ENCODE assay signal across 9 cellular contexts in genomic region chr1:159177273-159177907, GRCh38. TPM values are rescaled to one million over a fixed set of nuclear protein-coding genes. Genes with fewer than 3 reads are reported as not detected.
DNase-seq lines count a peak whose midpoint lies in the region; ATAC-seq and TF ChIP-seq lines count a peak whose summit lies in the region.
"Had no signal": no experiment of that assay in that cellular context is flagged by ENCODE, and none has a peak within 500 bp of the region (broad histone marks: within the 10 kb centered on the region; RNA-seq: fewer than 3 reads in every experiment).

No MANE protein-coding gene starts in this region.

- H3K9me3 Mint-ChIP-seq in natural killer cell, result no peaks in the 10 kb centered on the region

- TF ChIP-seq CTCF in colonic mucosa (IDR thresholded peaks at IDR 0.05) (no peak), natural killer cell (IDR thresholded peaks at IDR 0.05) (no peak)

- peaks cover 46 to 71% of the 10 kb centered on the region in 2 donors for H3K27me3 Mint-ChIP-seq in natural killer cell (ENCODE audit: low read depth in 2 of 2)

- no peaks in the 10 kb centered on the region for H3K36me3 ChIP-seq in NT2/D1 (ENCODE audit: insufficient read depth, insufficient read length, low read length)
- no peaks in the 10 kb centered on the region for H3K36me3 ChIP-seq in colonic mucosa

- no peak overlapping the region for H3K4me3 Mint-ChIP-seq in natural killer cell

- H3K4me3 ChIP-seq in NT2/D1 (ENCODE audit: insufficient read length, low read depth) (no peak overlapping the region), colonic mucosa (no peak overlapping the region)

- H3K4me1 ChIP-seq in NT2/D1 (ENCODE audit: insufficient read depth, insufficient read length) (no peaks in the 10 kb centered on the region), colonic mucosa (no peaks in the 10 kb centered on the region)

- intact Hi-C loops in colonic mucosa (cut with DNase I) (no loop called here), natural killer cell (cut with micrococcal nuclease) (no loop called here)

- DNase-seq in DMS 273 (lab: John Stamatoyannopoulos, UW; ENCODE audit: unreplicated experiment), result peak; percentile 40
- no peak for DNase-seq in DMS 273 treated with DMSO at 0.1 percent for 48 hours (lab: John Stamatoyannopoulos, UW)
- peak; percentile 89 for DNase-seq in NT2/D1 (ENCODE audit: low read depth, low spot score)
- DNase-seq in colonic mucosa, result peak; percentile 29
- DNase-seq in natural killer cell, result no peak
- no peak for DNase-seq in NCI-H1694 (lab: John Stamatoyannopoulos, UW)
- no peak for DNase-seq in NCI-H2196 (lab: John Stamatoyannopoulos, UW; ENCODE audit: unreplicated experiment)
- DNase-seq in activated CD4-positive, CD25-positive, alpha-beta regulatory T cell treated with anti-CD3 and anti-CD28 coated beads, Interleukin-2, amount 50 U/mL, for 72 hours, result no peak

- peak; percentile 44 to 69 (median 63) for ATAC-seq in natural killer cell

- peaks cover under 1% of the 10 kb centered on the region for H3K36me3 Mint-ChIP-seq in natural killer cell

- H3K27ac ChIP-seq in colonic mucosa, result no peak overlapping the region
- H3K27ac ChIP-seq: 22Rv1 had no signal

- H3K27me3 ChIP-seq in NT2/D1 (ENCODE audit: insufficient read depth, insufficient read length) (peaks cover 4% of the 10 kb centered on the region), colonic mucosa (peaks cover 5% of the 10 kb centered on the region)

- H3K9me3 ChIP-seq in NT2/D1 (ENCODE audit: insufficient read depth, low read length) (no peaks in the 10 kb centered on the region), colonic mucosa (no peaks in the 10 kb centered on the region)

- no peak overlapping the region for H3K27ac Mint-ChIP-seq in natural killer cell

- H3K9ac ChIP-seq in NT2/D1 (ENCODE audit: insufficient read length, low read depth) (no peak overlapping the region), colonic mucosa (ENCODE audit: low read depth in 2 of 2, low read length in 2 of 2) (no peak overlapping the region)

- no peaks in the 10 kb centered on the region for H3K4me1 Mint-ChIP-seq in natural killer cell

RNA-seq across cellular contexts. Expression of gene CADM3, which starts 6.0 kb away (rescaled TPM):
- total RNA-seq in colonic mucosa, result 1 to 10 TPM; 2.7 to 8.7 TPM
- not detected for total RNA-seq in natural killer cell

RNA-seq across cellular contexts. Expression of gene ACKR1, which starts 27.3 kb away (rescaled TPM):
- total RNA-seq in colonic mucosa, result 10 to 100 TPM; 11.6 to 23.9 TPM
- total RNA-seq in natural killer cell, result not detected

Comparison
In these comparisons a context has a peak if more than half of its experiments do, and no peak if none do; other contexts are left out.
1. DNase-seq: peak in DMS 273 (single experiment), NT2/D1 (single experiment) and colonic mucosa (single experiment); none in DMS 273 treated with DMSO at 0.1 percent for 48 hours (single experiment), natural killer cell (single experiment), NCI-H1694 (single experiment), NCI-H2196 (single experiment) and activated CD4-positive, CD25-positive, alpha-beta regulatory T cell treated with anti-CD3 and anti-CD28 coated beads, Interleukin-2, amount 50 U/mL, for 72 hours (single experiment).
2. RNA of gene ACKR1, which starts 27.3 kb away (total RNA-seq): 11.6 to 23.9 TPM in colonic mucosa; not detected in natural killer cell; every median in the first group is over 10 times any median in the second.